Comparison of ENCODE assay signal across 8 cellular contexts in genomic region chr17:56913867-56914640, GRCh38. TPM values are rescaled to one million over a fixed set of nuclear protein-coding genes. Genes with fewer than 3 reads are reported as not detected.
DNase-seq lines count a peak whose midpoint lies in the region; ATAC-seq, FAIRE-seq and TF ChIP-seq lines count a peak whose summit lies in the region.

Gene TRIM25 (minus strand): TSS chr17:56914049. CDS start chr17:56913988, 61 bp downstream.

- peaks cover 32% of the 10 kb centered on the region for H3K4me1 ChIP-seq in OCI-LY7 (ENCODE audit: insufficient read depth, low read length, poor library complexity, severe bottlenecking)
- peaks cover 27% of the 10 kb centered on the region for H3K4me1 ChIP-seq in mucosa of descending colon (ENCODE audit: low read depth)

- peak; percentile 83 for DNase-seq in D721Med (ENCODE audit: insufficient read length, low spot score)
- DNase-seq in HuH-7.5 (ENCODE audit: low spot score): peak; percentile 91
- DNase-seq in OCI-LY7 (ENCODE audit: low spot score): peak; percentile 78
- DNase-seq in activated T-cell treated with anti-CD3 and anti-CD28 coated beads for 24 hours (ENCODE audit: low read depth): peak; percentile 86
- DNase-seq in epithelial cell of esophagus (ENCODE audit: low read depth): peak; percentile 94
- peak; percentile 95 to 98 (median 98) for DNase-seq in mucosa of descending colon
- peak; percentile 77 to 83 for DNase-seq in stimulated activated CD8-positive, alpha-beta memory T cell treated with anti-CD3 and anti-CD28 coated beads, Interleukin-4, amount 100 ng/mL, for 1 hour (ENCODE audit: low read depth in 2 of 2, low spot score in 1 of 2)

- intact Hi-C loops in OCI-LY7 (cut with micrococcal nuclease; ENCODE audit: unreplicated experiment) (loop anchor here (5.0 kb wide), 1 partner anchor 82 kb away; the partner anchor contains the start of genes C17orf67 and DGKE), mucosa of descending colon (cut with DNase I, micrococcal nuclease) (no loop called here)

- peaks cover 6% of the 10 kb centered on the region; the same call in 1 of the 2 replicates for H3K9me3 ChIP-seq in OCI-LY7 (ENCODE audit: low read length)
- no peaks in the 10 kb centered on the region for H3K9me3 ChIP-seq in mucosa of descending colon

- no peaks in the 10 kb centered on the region for H3K9me2 ChIP-seq in OCI-LY7 (ENCODE audit: insufficient read depth, low read length)

- H3K36me3 ChIP-seq in OCI-LY7 (ENCODE audit: insufficient read depth, low read length) (no peaks in the 10 kb centered on the region), mucosa of descending colon (ENCODE audit: low read depth) (no peaks in the 10 kb centered on the region)

- CTCF ChIA-PET in OCI-LY7 (lab: Charles Lee; ENCODE audit: unreplicated experiment): interaction anchor here (0.6 kb wide), 1 partner anchor 81 kb away, joined by 4 read pairs; no protein-coding TSS in a partner anchor

- no peak within 1 kb of the TSS for H3K27ac ChIP-seq in OCI-LY7 (ENCODE audit: low read depth, low read length, poor library complexity, severe bottlenecking)

- TF ChIP-seq CTCF in D721Med (IDR thresholded peaks at IDR 0.05; ENCODE audit: insufficient read depth, missing control alignments): no peak
- TF ChIP-seq CTCF in OCI-LY7 (conservative IDR thresholded peaks at IDR 0.05; ENCODE audit: low read length): no peak
- no peak for TF ChIP-seq CTCF in epithelial cell of esophagus (IDR thresholded peaks at IDR 0.05; ENCODE audit: insufficient read depth, low read depth, low read length, missing control alignments)
- no peak for TF ChIP-seq CTCF in mucosa of descending colon (IDR thresholded peaks at IDR 0.05)

- no peak for FAIRE-seq in D721Med (lab: Jason Lieb, UNC)

- H3K4me3 ChIP-seq in OCI-LY7 (ENCODE audit: low read depth, low read length, poor library complexity, severe bottlenecking): peak within 1 kb of the TSS; percentile 70
- H3K4me3 ChIP-seq in epithelial cell of esophagus (ENCODE audit: low read length): peak within 1 kb of the TSS; percentile 81
- H3K4me3 ChIP-seq in mucosa of descending colon: peak within 1 kb of the TSS; percentile 69

- peak within 1 kb of the TSS; percentile 97 for H3K4me2 ChIP-seq in OCI-LY7 (ENCODE audit: low read length)

- no peaks in the 10 kb centered on the region for H4K20me1 ChIP-seq in OCI-LY7 (ENCODE audit: insufficient read depth, low read length)

- ATAC-seq in GM21515 (IDR thresholded peaks at IDR 0.05; ENCODE audit: unreplicated experiment) (peak; percentile 65), mucosa of descending colon (peak; percentile 87)

- peak within 1 kb of the TSS; percentile 97 for H2AFZ ChIP-seq in OCI-LY7 (ENCODE audit: low read length)

- BruUV-seq in OCI-LY7 (replicated peaks; lab: Mats Ljungman, UMichigan): TSS peak; percentile 81

- H3K79me2 ChIP-seq in OCI-LY7 (ENCODE audit: insufficient read depth, low read depth, low read length): no peaks in the 10 kb centered on the region

- POLR2A ChIA-PET in OCI-LY7 (lab: Charles Lee): interaction anchor here (0.6 to 0.8 kb wide), 2 partner anchors 173 to 343 kb away, joined by 4 read pairs; no protein-coding TSS in a partner anchor

RNA-seq across cellular contexts. Expression of gene TRIM25, which starts in this region (rescaled TPM):
- total RNA-seq in OCI-LY7 (2014; rRNA removed; shearing (Covaris generic)): 5.0 and 7.8 TPM in 2 replicates
- total RNA-seq in OCI-LY7 (2022) (14.2 and 18.7 TPM in 2 replicates), mucosa of descending colon (100 to 1,000 TPM in 2 of 3 donors, 10 to 100 TPM in 1; 76.1 to 130 (median 115) TPM)
